ENCODE assay signal across 8 cellular contexts in genomic region chr1:109620890-109621289, GRCh38.
DNase-seq lines count a peak whose midpoint lies in the region; ATAC-seq and TF ChIP-seq lines count a peak whose summit lies in the region.

No MANE protein-coding gene starts in this region.

- DNase-seq in NCI-H2029 treated with DMSO at 0.1 percent for 48 hours (lab: John Stamatoyannopoulos, UW): peak; percentile 9
- DNase-seq in T1000 (lab: John Stamatoyannopoulos, UW): peak; percentile 85
- DNase-seq in astrocyte of the hippocampus (ENCODE audit: low read depth, low spot score): peak; percentile 97
- peak; percentile 81 to 83 for DNase-seq in hippocampal formation (lab: John Stamatoyannopoulos, UW)
- peak; percentile 80 for DNase-seq in retinal pigment epithelial cell (ENCODE audit: low read depth)
- no peak for DNase-seq in cortex of kidney (lab: John Stamatoyannopoulos, UW)

- ATAC-seq in GM18511 (IDR thresholded peaks at IDR 0.05; ENCODE audit: unreplicated experiment) (peak; percentile 76), HG03039 (IDR thresholded peaks at IDR 0.05; ENCODE audit: unreplicated experiment) (peak; percentile 61)

- TF ChIP-seq CTCF in retinal pigment epithelial cell (conservative IDR thresholded peaks at IDR 0.05; ENCODE audit: low read depth, low read length): no peak

- H3K4me3 ChIP-seq in retinal pigment epithelial cell (ENCODE audit: low read length): peak overlapping the region; percentile 95
